Comparison of ENCODE assay signal across 8 cellular contexts in genomic region chr5:115541586-115541985, GRCh38. TPM values are rescaled to one million over a fixed set of nuclear protein-coding genes. Genes with fewer than 3 reads are reported as not detected.
DNase-seq lines count a peak whose midpoint lies in the region; ATAC-seq lines count a peak whose summit lies in the region.

No MANE protein-coding gene starts in this region.

- H3K9me3 ChIP-seq in GM23248 (ENCODE audit: low read depth) (no peaks in the 10 kb centered on the region), skeletal muscle satellite cell (replicated peaks; ENCODE audit: low read length) (peaks cover 3% of the 10 kb centered on the region)

- H3K79me2 ChIP-seq in GM23248 (ENCODE audit: insufficient read depth): peaks cover 74% of the 10 kb centered on the region

- H3K4me2 ChIP-seq in GM23248 (ENCODE audit: unreplicated experiment) (peak overlapping the region; percentile 97), skeletal muscle satellite cell (ENCODE audit: low read length) (peak overlapping the region; percentile 91)

- peaks cover 35% of the 10 kb centered on the region for H3K36me3 ChIP-seq in GM23248 (ENCODE audit: low read depth)
- peaks cover 60% of the 10 kb centered on the region for H3K36me3 ChIP-seq in skeletal muscle satellite cell (ENCODE audit: insufficient read depth, low read length)

- in situ Hi-C loops in GM23248 (cut with MboI): no loop called here

- WGBS in GM23248 (ENCODE audit: low coverage in 1 of 2, low lambda C conversion rate in 2 of 2, missing lambda C conversion rate in 2 of 2), 2 experiments: 17 to 28% methylated on average over 2 of the region's 2 CpGs

- peaks cover 23% of the 10 kb centered on the region; the same call in 1 of the 2 replicates for H4K20me1 ChIP-seq in GM23248 (ENCODE audit: insufficient read depth)

- ATAC-seq in GM19452 (IDR thresholded peaks at IDR 0.05; ENCODE audit: unreplicated experiment): no peak
- no peak for ATAC-seq in GM18909 (IDR thresholded peaks at IDR 0.05; ENCODE audit: poor library complexity, unreplicated experiment)
- no peak for ATAC-seq in left lobe of liver

- H3K27ac ChIP-seq in GM23248: peak overlapping the region; percentile 95

- H3K27me3 ChIP-seq in GM23248 (replicated peaks; ENCODE audit: insufficient read depth): no peaks in the 10 kb centered on the region
- no peaks in the 10 kb centered on the region for H3K27me3 ChIP-seq in skeletal muscle satellite cell (ENCODE audit: control insufficient read depth, insufficient read depth, low read length)

- peaks cover 19% of the 10 kb centered on the region for H3F3A ChIP-seq in GM23248 (ENCODE audit: insufficient read depth)

- H3K4me1 ChIP-seq in GM23248 (ENCODE audit: insufficient read depth): peaks cover 19% of the 10 kb centered on the region
- peaks cover 21% of the 10 kb centered on the region for H3K4me1 ChIP-seq in skeletal muscle satellite cell (ENCODE audit: control insufficient read depth, insufficient read depth, low read length)

- H3K4me3 ChIP-seq in GM23248: peak overlapping the region; percentile 86
- H3K4me3 ChIP-seq in skeletal muscle satellite cell (ENCODE audit: low read length): peak overlapping the region; percentile 94

- H2AFZ ChIP-seq in GM23248: no peak overlapping the region

- H3K9me2 ChIP-seq in GM23248 (ENCODE audit: insufficient read depth): no peaks in the 10 kb centered on the region

- DNase-seq in GM23248 (peak; percentile 33), SW480 (ENCODE audit: low spot score) (peak; percentile 16), fibroblast of peridontal ligament (ENCODE audit: extremely low read depth) (peak; percentile 27), left lobe of liver (ENCODE audit: low spot score) (no peak)
- DNase-seq in activated CD4-positive, CD25-positive, alpha-beta regulatory T cell (lab: John Stamatoyannopoulos, UW): no peak

- H3K9ac ChIP-seq in GM23248 (peak overlapping the region; percentile 95), skeletal muscle satellite cell (ENCODE audit: low read depth, low read length) (peak overlapping the region; percentile 98)

RNA-seq across cellular contexts. Expression of gene FEM1C, which starts 3.0 kb away (rescaled TPM):
- 16.5 and 18.3 TPM in 2 replicates for total RNA-seq in GM23248 (2014; rRNA removed; shearing (Covaris generic))
- polyA plus RNA-seq in GM23248 (2016; fragmentation: Nextera tagmentation; extraction: Ambion mirVana): 11.2 and 12.0 TPM in 2 replicates
- total RNA-seq in skeletal muscle satellite cell (2012; rRNA removed): 18.3 and 22.7 TPM in 2 replicates
- total RNA-seq in left lobe of liver: 7.6 TPM

Comparison
In these comparisons a context has a peak if more than half of its experiments do, and no peak if none do; other contexts are left out.
1. DNase-seq: peak in GM23248 (single experiment), SW480 (single experiment) and fibroblast of peridontal ligament (single experiment); none in left lobe of liver (single experiment) and activated CD4-positive, CD25-positive, alpha-beta regulatory T cell (0 of 4).